1 cellular context compared by ENCODE assay signal in the genomic region with DNA sequence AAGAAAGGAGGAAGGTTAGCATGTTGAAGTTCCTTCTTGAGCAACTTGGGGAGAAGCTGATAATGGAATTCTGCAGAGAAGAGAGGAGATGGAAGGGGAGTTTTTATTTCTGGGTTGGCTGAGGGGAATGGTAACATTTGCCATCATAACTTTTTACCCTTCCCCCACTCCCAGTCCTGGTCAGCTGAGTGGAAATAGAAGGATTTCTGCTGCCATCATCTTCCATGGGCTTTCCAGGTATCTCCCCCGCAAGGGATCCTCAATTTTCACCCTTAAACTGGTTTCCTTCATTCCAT.
TF ChIP-seq lines count a peak whose summit lies in the region.

No MANE protein-coding gene starts in this region.

TF ChIP-seq in HepG2, 621 proteins besides CTCF, POLR2A, EP300 and RAD21:
- TF ChIP-seq, protein P1, sequence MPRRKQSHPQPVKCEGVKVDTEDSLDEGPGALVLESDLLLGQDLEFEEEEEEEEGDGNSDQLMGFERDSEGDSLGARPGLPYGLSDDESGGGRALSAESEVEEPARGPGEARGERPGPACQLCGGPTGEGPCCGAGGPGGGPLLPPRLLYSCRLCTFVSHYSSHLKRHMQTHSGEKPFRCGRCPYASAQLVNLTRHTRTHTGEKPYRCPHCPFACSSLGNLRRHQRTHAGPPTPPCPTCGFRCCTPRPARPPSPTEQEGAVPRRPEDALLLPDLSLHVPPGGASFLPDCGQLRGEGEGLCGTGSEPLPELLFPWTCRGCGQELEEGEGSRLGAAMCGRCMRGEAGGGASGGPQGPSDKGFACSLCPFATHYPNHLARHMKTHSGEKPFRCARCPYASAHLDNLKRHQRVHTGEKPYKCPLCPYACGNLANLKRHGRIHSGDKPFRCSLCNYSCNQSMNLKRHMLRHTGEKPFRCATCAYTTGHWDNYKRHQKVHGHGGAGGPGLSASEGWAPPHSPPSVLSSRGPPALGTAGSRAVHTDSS (CRISPR knock-in tag; conservative IDR thresholded peaks at IDR 0.05), result no peak
- no peak for TF ChIP-seq ZC3H13 (CRISPR knock-in tag; IDR thresholded peaks at IDR 0.05)
